Comparison of ENCODE assay signal across 11 cellular contexts in the genomic region with DNA sequence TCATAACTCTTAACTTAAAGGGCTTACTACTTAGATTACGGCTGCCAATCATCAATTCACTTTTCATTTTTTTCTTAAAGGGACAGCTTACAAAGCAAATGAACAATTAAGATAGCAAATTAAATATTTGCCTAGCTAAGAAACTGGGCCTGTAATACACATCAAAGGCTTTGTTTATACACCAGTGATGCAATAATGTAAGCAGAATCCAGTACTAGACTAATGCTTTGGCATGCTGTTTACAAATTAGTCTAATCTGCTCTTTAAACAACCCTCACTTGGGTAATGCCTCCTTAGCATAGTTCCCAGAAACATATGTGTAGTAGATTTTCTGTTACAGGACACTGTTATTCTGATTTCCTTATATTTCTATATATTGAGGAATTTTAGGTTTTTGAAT.
"Had no signal": no experiment of that assay in that cellular context is flagged by ENCODE, and none has a peak within 500 bp of the region (broad histone marks: within the 10 kb centered on the region; RNA-seq: fewer than 3 reads in every experiment).

No MANE protein-coding gene starts in this region.

- DNase-seq: activated B cell treated with CpG ODN at 0.5 μM for 24 hours; activated CD4-positive, alpha-beta T cell treated with anti-CD3 and anti-CD28 coated beads, Interleukin-2, amount 10 ng/mL, durations not matched to agents 24 days and 14 days; activated naive CD4-positive, alpha-beta T cell treated with Interleukin-2 at 50 U/mL for 16 hours; erythroblast; foreskin keratinocyte; kidney; left ventricle myocardium superior; stimulated activated CD4-positive, alpha-beta T cell treated with anti-CD3 and anti-CD28 coated beads, Interleukin-15, amount 100 ng/mL, for 24 hours; stimulated activated CD4-positive, alpha-beta T cell treated with anti-CD3 and anti-CD28 coated beads, Interleukin-4, amount 100 ng/mL, for 24 hours; T-helper 17 cell had no signal

- FAIRE-seq: kidney, TTC549 had no signal

- H3K4me1 ChIP-seq: foreskin keratinocyte had no signal

- H3K27ac ChIP-seq: foreskin keratinocyte had no signal
